8 cellular contexts compared by ENCODE assay signal in the genomic region with DNA sequence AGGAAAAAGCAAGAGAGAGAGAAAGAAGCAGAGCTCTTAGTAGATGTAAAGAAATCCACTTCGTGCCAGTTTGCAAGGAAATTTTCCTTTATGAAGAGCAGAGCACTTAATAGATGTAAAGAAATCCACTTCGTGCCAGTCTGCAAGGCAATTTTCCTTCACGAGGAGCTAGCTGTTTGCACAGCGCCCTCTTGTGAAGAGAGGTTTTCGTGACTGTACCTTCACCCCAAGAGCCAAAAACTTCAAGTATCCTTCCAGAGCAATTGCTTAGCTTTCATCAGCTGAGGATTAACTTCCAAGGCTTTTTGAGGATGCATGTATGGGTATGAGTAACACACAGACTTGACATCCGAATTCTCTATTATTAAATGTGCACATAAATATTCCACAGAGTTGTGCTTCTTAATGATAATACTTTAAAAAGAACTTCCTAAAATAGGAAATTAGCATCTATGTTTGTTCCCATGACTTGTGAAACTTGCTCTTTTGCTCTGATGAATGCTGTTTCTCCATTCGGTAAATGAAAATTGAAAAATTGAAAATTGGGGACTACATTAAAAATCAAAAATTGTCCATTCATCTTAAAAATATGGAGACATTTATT.
DNase-seq lines count a peak whose midpoint lies in the region; ATAC-seq lines count a peak whose summit lies in the region.

No MANE protein-coding gene starts in this region.

- no peaks in the 10 kb centered on the region for H3K36me3 ChIP-seq in HAP-1 (replicated peaks)
- H3K36me3 ChIP-seq in aorta (ENCODE audit: control insufficient read depth in 1 of 2, insufficient read depth in 2 of 2, low read length in 1 of 2) = no peaks in the 10 kb centered on the region

- peak; percentile 69 for ATAC-seq in aorta (ENCODE audit: low FRiP score)
- ATAC-seq in GM19023 (IDR thresholded peaks at IDR 0.05; ENCODE audit: unreplicated experiment) = no peak

- H3K4me3 ChIP-seq in HAP-1 (no peak overlapping the region), aorta (ENCODE audit: low read length in 2 of 2) (no peak overlapping the region)

- H3K9me3 ChIP-seq in HAP-1 (no peaks in the 10 kb centered on the region), aorta (ENCODE audit: control insufficient read depth, low read length) (no peaks in the 10 kb centered on the region)

- H3K4me1 ChIP-seq in HAP-1 (no peaks in the 10 kb centered on the region), aorta (ENCODE audit: control insufficient read depth in 1 of 2, insufficient read depth in 2 of 2, low read length in 2 of 2) (no peaks in the 10 kb centered on the region)

- 15 to 18% methylated on average over 7 of the region's 7 CpGs for WGBS in aorta, 2 donors

- in situ Hi-C loops in HAP-1 (cut with MboI; ENCODE audit: low sequenced_read_pairs) = no loop called here

- H3K27me3 ChIP-seq in HAP-1 (ENCODE audit: low read depth) (no peaks in the 10 kb centered on the region), aorta (ENCODE audit: control insufficient read depth in 1 of 2, insufficient read depth in 2 of 2, low read length in 1 of 2) (no peaks in the 10 kb centered on the region)

- DNase-seq in DMS 273 treated with DMSO at 0.1 percent for 48 hours (lab: John Stamatoyannopoulos, UW) (peak; percentile 53), HAP-1 (ENCODE audit: low spot score in 2 of 2) (peak; percentile 40 to 59), NCI-H774 (lab: John Stamatoyannopoulos, UW) (peak; percentile 12), activated T-cell treated with anti-CD3 and anti-CD28 coated beads for 24 hours (ENCODE audit: low read depth) (peak; percentile 30), fibroblast of the conjunctiva (ENCODE audit: low read depth) (peak; percentile 71), nucleus accumbens (lab: John Stamatoyannopoulos, UW) (peak in 37 of 56 donors; percentile 0 to 70 (median 27)), aorta (peak; percentile 46 to 77)

- no peak overlapping the region for H3K27ac ChIP-seq in aorta (ENCODE audit: low read depth in 1 of 2, low read length in 2 of 2)

- intact Hi-C loops in aorta (cut with DNase I) = loop anchor here (2.0 to 5.0 kb wide), 2 partner anchors 179 to 181 kb away; no protein-coding TSS in a partner anchor

Comparison
In these comparisons a context has a peak if more than half of its experiments do, and no peak if none do; other contexts are left out.
1. DNase-seq: peak in every context shown above with its lines; median percentile 71 in fibroblast of the conjunctiva; 62 in aorta; 53 in DMS 273 treated with DMSO at 0.1 percent for 48 hours; 50 in HAP-1; 30 in activated T-cell treated with anti-CD3 and anti-CD28 coated beads for 24 hours; 27 in nucleus accumbens; 12 in NCI-H774.